ENCODE assay signal across 13 cellular contexts in genomic region chr7:108448777-108449576, GRCh38.
DNase-seq lines count a peak whose midpoint lies in the region; ATAC-seq lines count a peak whose summit lies in the region.
"Had no signal": no experiment of that assay in that cellular context is flagged by ENCODE, and none has a peak within 500 bp of the region (broad histone marks: within the 10 kb centered on the region; RNA-seq: fewer than 3 reads in every experiment).

No MANE protein-coding gene starts in this region.

- ATAC-seq in HG02610 (IDR thresholded peaks at IDR 0.05; ENCODE audit: unreplicated experiment) (peak; percentile 67), GM19397 (IDR thresholded peaks at IDR 0.05; ENCODE audit: unreplicated experiment) (no peak), HG03039 (IDR thresholded peaks at IDR 0.05; ENCODE audit: unreplicated experiment) (no peak)
- ATAC-seq: HCT116 had no signal

- DNase-seq in D341Med (ENCODE audit: low spot score) (peak; percentile 32), NCI-H446 treated with DMSO at 0.1 percent for 48 hours (lab: John Stamatoyannopoulos, UW) (peak; percentile 48), globus pallidus (ENCODE audit: low spot score) (peak; percentile 43), cortex of kidney (lab: John Stamatoyannopoulos, UW) (no peak)
- DNase-seq in activated T-cell treated with anti-CD3 and anti-CD28 coated beads, Interleukin-2, amount 50 U/mL, for 1 hour = no peak
- DNase-seq: BE2C; kidney glomerular epithelial cell; nephron progenitor cell; stimulated activated CD4-positive, alpha-beta T cell treated with anti-CD3 and anti-CD28 coated beads, Interleukin-12 subunit alpha, Interleukin-12 subunit beta, amount 100 ng/mL, for 4 hours had no signal

Comparison
In these comparisons a context has a peak if more than half of its experiments do, and no peak if none do; other contexts are left out.
1. DNase-seq: peak in D341Med (single experiment), NCI-H446 treated with DMSO at 0.1 percent for 48 hours (single experiment) and globus pallidus (single experiment); none in activated T-cell treated with anti-CD3 and anti-CD28 coated beads, Interleukin-2, amount 50 U/mL, for 1 hour (single experiment) and cortex of kidney (single experiment).